ENCODE assay signal across 18 cellular contexts in the genomic region with DNA sequence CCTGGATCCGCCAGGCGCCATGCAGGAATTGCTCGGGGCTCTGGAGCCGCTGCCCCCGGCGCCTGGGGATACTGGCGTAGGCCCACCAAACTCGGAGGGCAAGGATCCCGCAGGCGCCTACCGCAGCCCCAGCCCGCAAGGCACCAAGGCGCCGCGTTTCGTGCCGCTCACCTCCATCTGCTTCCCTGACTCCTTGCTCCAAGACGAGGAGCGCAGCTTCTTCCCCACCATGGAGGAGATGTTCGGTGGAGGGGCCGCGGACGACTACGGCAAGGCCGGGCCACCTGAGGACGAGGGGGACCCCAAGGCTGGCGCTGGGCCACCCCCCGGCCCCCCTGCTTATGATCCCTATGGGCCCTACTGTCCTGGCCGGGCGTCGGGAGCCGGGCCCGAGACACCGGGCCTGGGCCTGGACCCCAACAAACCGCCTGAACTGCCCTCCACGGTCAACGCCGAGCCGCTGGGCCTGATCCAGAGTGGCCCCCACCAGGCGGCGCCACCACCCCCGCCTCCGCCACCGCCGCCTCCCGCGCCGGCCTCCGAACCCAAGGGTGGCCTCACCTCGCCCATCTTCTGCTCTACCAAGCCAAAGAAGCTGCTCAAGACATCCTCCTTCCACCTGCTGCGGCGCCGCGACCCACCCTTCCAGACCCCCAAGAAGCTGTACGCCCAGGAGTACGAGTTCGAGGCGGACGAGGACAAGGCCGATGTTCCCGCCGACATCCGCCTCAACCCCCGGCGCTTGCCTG.
"Had no signal": no experiment of that assay in that cellular context is flagged by ENCODE, and none has a peak within 500 bp of the region (broad histone marks: within the 10 kb centered on the region; RNA-seq: fewer than 3 reads in every experiment).

No MANE protein-coding gene starts in this region.

- H3K4me3 Mint-ChIP-seq: activated CD4-positive, alpha-beta T cell treated with anti-CD3 and anti-CD28 coated beads, Interleukin-2, amount 10 ng/mL, durations not matched to agents 7 days and 5 days; activated CD8-positive, alpha-beta T cell treated with anti-CD3 and anti-CD28 coated beads, Interleukin-2, amount 10 ng/mL, durations not matched to agents 7 days and 5 days; activated naive CD4-positive, alpha-beta T cell treated with anti-CD3 and anti-CD28 coated beads, Interleukin-2, amount 50 U/mL, for 24 hours; natural killer cell had no signal

- H3K4me3 ChIP-seq: body of pancreas, cardiac muscle cell, ovary, prostate gland, upper lobe of right lung had no signal

- H3K27ac ChIP-seq: body of pancreas, cardiac muscle cell, foreskin keratinocyte, ovary, prostate gland, upper lobe of right lung had no signal

- H3K36me3 Mint-ChIP-seq: natural killer cell had no signal

- H3K36me3 ChIP-seq: ovary had no signal

- H3K27me3 Mint-ChIP-seq: activated CD4-positive, alpha-beta T cell treated with anti-CD3 and anti-CD28 coated beads, Interleukin-2, amount 10 ng/mL, durations not matched to agents 7 days and 5 days; activated naive CD4-positive, alpha-beta T cell treated with anti-CD3 and anti-CD28 coated beads, Interleukin-2, amount 50 U/mL, for 24 hours had no signal

- H3K27ac Mint-ChIP-seq: activated CD4-positive, alpha-beta T cell treated with anti-CD3 and anti-CD28 coated beads, Interleukin-2, amount 10 ng/mL, durations not matched to agents 7 days and 5 days; activated CD8-positive, alpha-beta T cell treated with anti-CD3 and anti-CD28 coated beads, Interleukin-2, amount 10 ng/mL, durations not matched to agents 7 days and 5 days; activated naive CD4-positive, alpha-beta T cell treated with anti-CD3 and anti-CD28 coated beads, Interleukin-2, amount 50 U/mL, for 24 hours; natural killer cell had no signal

- H3K27me3 ChIP-seq: body of pancreas, cardiac muscle cell, foreskin keratinocyte, ovary, upper lobe of right lung had no signal

- H3K9me3 Mint-ChIP-seq: activated CD4-positive, alpha-beta T cell treated with anti-CD3 and anti-CD28 coated beads, Interleukin-2, amount 10 ng/mL, durations not matched to agents 7 days and 5 days; activated naive CD4-positive, alpha-beta T cell treated with anti-CD3 and anti-CD28 coated beads, Interleukin-2, amount 50 U/mL, for 24 hours; natural killer cell had no signal

- H3K9me3 ChIP-seq: body of pancreas, ovary, prostate gland, upper lobe of right lung had no signal

- ATAC-seq: activated CD8-positive, alpha-beta T cell treated with anti-CD3 and anti-CD28 coated beads, Interleukin-2, amount 10 ng/mL, durations not matched to agents 7 days and 5 days; body of pancreas; foreskin keratinocyte; natural killer cell; upper lobe of right lung had no signal

- DNase-seq: activated CD4-positive, alpha-beta T cell treated with anti-CD3 and anti-CD28 coated beads, Interleukin-2, amount 10 ng/mL, durations not matched to agents 7 days and 5 days; activated CD4-positive, CD25-positive, alpha-beta regulatory T cell treated with anti-CD3 and anti-CD28 coated beads, Interleukin-2, amount 50 U/mL, for 72 hours; activated CD8-positive, alpha-beta T cell treated with anti-CD3 and anti-CD28 coated beads, Interleukin-2, amount 10 ng/mL, durations not matched to agents 7 days and 5 days; activated gamma-delta T cell treated with Interleukin-2 at 50 U/mL for 16 hours; activated T-cell treated with anti-CD3 and anti-CD28 coated beads, Interleukin-2, amount 50 U/mL, for 1 hour; anterior cingulate cortex; body of pancreas; effector CD4-positive, alpha-beta T cell; foreskin keratinocyte; midbrain; natural killer cell; stimulated activated CD4-positive, alpha-beta T cell treated with anti-CD3 and anti-CD28 coated beads, Interleukin-4, amount 100 ng/mL, for 24 hours; stimulated activated naive CD4-positive, alpha-beta T cell treated with Interleukin-2 at 50 U/mL for 16 hours; upper lobe of right lung had no signal
